Comparison of ENCODE assay signal across 8 cellular contexts in genomic region chr12:59595097-59595496, GRCh38. TPM values are rescaled to one million over a fixed set of nuclear protein-coding genes. Genes with fewer than 3 reads are reported as not detected.
DNase-seq lines count a peak whose midpoint lies in the region; ATAC-seq and TF ChIP-seq lines count a peak whose summit lies in the region.

No MANE protein-coding gene starts in this region.

- no peak for TF ChIP-seq POLR2A in vagina (IDR thresholded peaks at IDR 0.05)

- intact Hi-C loops in heart right ventricle (cut with DNase I) (loop anchor here in 6 of 10 donors (5.0 to 10.0 kb wide), 6 partner anchors 67 to 210 kb away; no protein-coding TSS in a partner anchor), Right ventricle myocardium inferior (cut with DNase I) (loop anchor here (5.0 kb wide), 2 partner anchors 142 to 187 kb away; no protein-coding TSS in a partner anchor), vagina (cut with DNase I) (loop anchor here (5.0 kb wide), 1 partner anchor 1988 kb away; no protein-coding TSS in a partner anchor)

- H3K4me3 ChIP-seq in heart right ventricle, result peak overlapping the region; percentile 62 to 86 (median 69)
- H3K4me3 ChIP-seq in adipocyte (ENCODE audit: low read length), result peak overlapping the region; percentile 97
- peak overlapping the region; percentile 68 to 83 for H3K4me3 ChIP-seq in vagina

- DNase-seq in heart right ventricle (no peak), Right ventricle myocardium inferior (ENCODE audit: missing footprints) (no peak), adipocyte (ENCODE audit: low read depth) (peak; percentile 20), medulla oblongata (ENCODE audit: extremely low spot score) (peak; percentile 27), vagina (ENCODE audit: extremely low spot score in 2 of 2) (no peak), LoVo (ENCODE audit: low spot score) (no peak)
- DNase-seq in activated effector memory CD4-positive, alpha-beta T cell treated with anti-CD3 and anti-CD28 coated beads, Interleukin-2, amount 50 U/mL, for 16 hours, result no peak

- TF ChIP-seq CTCF in heart right ventricle (IDR thresholded peaks at IDR 0.05), result no peak
- TF ChIP-seq CTCF in vagina (IDR thresholded peaks at IDR 0.05), result no peak

- no peaks in the 10 kb centered on the region for H3K9me3 ChIP-seq in heart right ventricle
- no peaks in the 10 kb centered on the region for H3K9me3 ChIP-seq in adipocyte (ENCODE audit: control insufficient read depth, low read length)
- H3K9me3 ChIP-seq in vagina, result no peaks in the 10 kb centered on the region

- WGBS in heart right ventricle, 2 donors, result 5 to 8% methylated on average over 1 of the region's 1 CpG

- ATAC-seq in heart right ventricle (no peak), Right ventricle myocardium inferior (no peak), HG03045 (IDR thresholded peaks at IDR 0.05; ENCODE audit: unreplicated experiment) (no peak)

- H3K4me1 ChIP-seq in heart right ventricle, result peaks cover 0 to 40% (median 23%) of the 10 kb centered on the region in 9 donors
- H3K4me1 ChIP-seq in adipocyte (ENCODE audit: control insufficient read depth, insufficient read depth, low read length), result peaks cover 22% of the 10 kb centered on the region
- peaks cover 35% of the 10 kb centered on the region for H3K4me1 ChIP-seq in vagina

- H3K36me3 ChIP-seq in heart right ventricle (no peaks in the 10 kb centered on the region), adipocyte (ENCODE audit: control insufficient read depth, insufficient read depth, low read length, severe bottlenecking) (no peaks in the 10 kb centered on the region), vagina (no peaks in the 10 kb centered on the region)

- H3K9ac ChIP-seq in adipocyte (ENCODE audit: low read length), result peak overlapping the region; percentile 89

- no peaks in the 10 kb centered on the region for H3K27me3 ChIP-seq in heart right ventricle
- H3K27me3 ChIP-seq in adipocyte (replicated peaks; ENCODE audit: control insufficient read depth, insufficient read depth, low read length), result no peaks in the 10 kb centered on the region
- H3K27me3 ChIP-seq in vagina, result no peaks in the 10 kb centered on the region

- H3K27ac ChIP-seq in heart right ventricle, result peak overlapping the region in 9 of 10 donors; percentile 95 to 99 (median 96)
- H3K27ac ChIP-seq in vagina, result peak overlapping the region; percentile 91

RNA-seq across cellular contexts. Expression of gene SLC16A7, which starts 0.7 kb away (rescaled TPM):
- total RNA-seq in heart right ventricle (100 to 1,000 TPM in 9 of 10 donors, 10 to 100 TPM in 1; 96.3 to 246 (median 184) TPM), Right ventricle myocardium inferior (98.0 TPM), vagina (38.8 TPM)
- 10 to 100 TPM in 1 of 2 donors, 1 to 10 TPM in 1; 6.0 to 23.2 TPM for polyA plus RNA-seq in heart right ventricle

Comparison
In these comparisons a context has a peak if more than half of its experiments do, and no peak if none do; other contexts are left out.
1. DNase-seq: peak in adipocyte (single experiment) and medulla oblongata (single experiment); none in heart right ventricle (0 of 2), Right ventricle myocardium inferior (single experiment), vagina (0 of 2), LoVo (single experiment) and activated effector memory CD4-positive, alpha-beta T cell treated with anti-CD3 and anti-CD28 coated beads, Interleukin-2, amount 50 U/mL, for 16 hours (single experiment).
2. Peak in every context shown above with its lines, with median percentiles within 50 percentile points of each other: H3K4me3 ChIP-seq.